Comparison of ENCODE assay signal across 1 cellular context in the genomic region with DNA sequence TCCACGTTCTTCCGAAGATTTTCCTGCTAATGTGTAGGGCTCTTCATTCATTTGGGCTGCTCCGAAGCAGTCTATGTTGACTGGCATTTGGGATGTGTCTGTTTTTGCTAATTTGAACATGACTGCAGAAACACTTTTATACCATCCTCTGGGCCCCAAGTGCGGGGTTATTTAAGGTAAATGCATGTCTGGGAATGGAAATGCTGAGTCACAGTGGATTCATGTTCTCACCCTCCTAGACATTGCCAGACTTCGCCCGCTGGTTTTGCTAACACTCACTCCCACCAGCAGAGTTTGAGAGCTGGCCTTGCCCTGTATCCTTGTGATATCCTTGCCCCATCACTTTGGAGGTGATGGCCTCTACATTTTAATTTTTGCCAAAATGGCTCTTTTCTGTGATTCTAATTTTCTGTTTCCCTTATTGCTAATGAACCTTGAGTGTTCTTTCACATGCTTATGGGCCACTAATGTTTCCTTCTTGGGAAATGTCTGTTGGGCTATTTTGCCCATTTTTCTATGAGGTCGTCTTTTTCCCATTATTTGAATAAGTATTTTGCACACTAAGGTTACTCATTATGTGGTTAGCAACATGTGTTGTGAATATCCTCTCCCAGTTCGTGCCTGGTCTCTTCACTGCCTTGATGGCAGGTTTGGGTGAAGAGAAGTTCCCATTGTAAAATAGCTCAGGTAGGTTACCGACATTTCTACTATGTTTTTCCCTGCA.
A peak's percentile ranks its signal among the peaks of the same experiment; 100 is the strongest.
TF ChIP-seq lines count a peak whose summit lies in the region.

No MANE protein-coding gene starts in this region.

TF ChIP-seq in K562, 482 proteins besides CTCF, POLR2A, EP300 and RAD21 (continued from another document and continues in another):
- TF ChIP-seq, protein P1, sequence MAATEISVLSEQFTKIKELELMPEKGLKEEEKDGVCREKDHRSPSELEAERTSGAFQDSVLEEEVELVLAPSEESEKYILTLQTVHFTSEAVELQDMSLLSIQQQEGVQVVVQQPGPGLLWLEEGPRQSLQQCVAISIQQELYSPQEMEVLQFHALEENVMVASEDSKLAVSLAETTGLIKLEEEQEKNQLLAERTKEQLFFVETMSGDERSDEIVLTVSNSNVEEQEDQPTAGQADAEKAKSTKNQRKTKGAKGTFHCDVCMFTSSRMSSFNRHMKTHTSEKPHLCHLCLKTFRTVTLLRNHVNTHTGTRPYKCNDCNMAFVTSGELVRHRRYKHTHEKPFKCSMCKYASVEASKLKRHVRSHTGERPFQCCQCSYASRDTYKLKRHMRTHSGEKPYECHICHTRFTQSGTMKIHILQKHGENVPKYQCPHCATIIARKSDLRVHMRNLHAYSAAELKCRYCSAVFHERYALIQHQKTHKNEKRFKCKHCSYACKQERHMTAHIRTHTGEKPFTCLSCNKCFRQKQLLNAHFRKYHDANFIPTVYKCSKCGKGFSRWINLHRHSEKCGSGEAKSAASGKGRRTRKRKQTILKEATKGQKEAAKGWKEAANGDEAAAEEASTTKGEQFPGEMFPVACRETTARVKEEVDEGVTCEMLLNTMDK (IDR thresholded peaks at IDR 0.05; ENCODE audit: borderline replicate concordance, insufficient read depth, low read depth, low read length, poor library complexity, severe bottlenecking), result no peak
- TF ChIP-seq ZNF445 (CRISPR knock-in tag; IDR thresholded peaks at IDR 0.05; ENCODE audit: low read depth), result no peak
- peak; percentile 91 for TF ChIP-seq MAFG (tag; conservative IDR thresholded peaks at IDR 0.05)
- TF ChIP-seq ZNF324 (CRISPR knock-in tag; IDR thresholded peaks at IDR 0.05), result no peak
- no peak for TF ChIP-seq GABPB2 (CRISPR knock-in tag; conservative IDR thresholded peaks at IDR 0.05)
- TF ChIP-seq ZNF830 (CRISPR knock-in tag; IDR thresholded peaks at IDR 0.05), result no peak
- TF ChIP-seq, protein P2, sequence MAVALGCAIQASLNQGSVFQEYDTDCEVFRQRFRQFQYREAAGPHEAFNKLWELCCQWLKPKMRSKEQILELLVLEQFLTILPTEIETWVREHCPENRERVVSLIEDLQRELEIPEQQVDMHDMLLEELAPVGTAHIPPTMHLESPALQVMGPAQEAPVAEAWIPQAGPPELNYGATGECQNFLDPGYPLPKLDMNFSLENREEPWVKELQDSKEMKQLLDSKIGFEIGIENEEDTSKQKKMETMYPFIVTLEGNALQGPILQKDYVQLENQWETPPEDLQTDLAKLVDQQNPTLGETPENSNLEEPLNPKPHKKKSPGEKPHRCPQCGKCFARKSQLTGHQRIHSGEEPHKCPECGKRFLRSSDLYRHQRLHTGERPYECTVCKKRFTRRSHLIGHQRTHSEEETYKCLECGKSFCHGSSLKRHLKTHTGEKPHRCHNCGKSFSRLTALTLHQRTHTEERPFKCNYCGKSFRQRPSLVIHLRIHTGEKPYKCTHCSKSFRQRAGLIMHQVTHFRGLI (CRISPR knock-in tag; IDR thresholded peaks at IDR 0.05), result no peak
- no peak for TF ChIP-seq PHF20 (IDR thresholded peaks at IDR 0.05; ENCODE audit: partially characterized antibody)
- TF ChIP-seq TCF7L2 (IDR thresholded peaks at IDR 0.05; ENCODE audit: low read depth, low read length), result no peak
- TF ChIP-seq ZNF23 (CRISPR knock-in tag; IDR thresholded peaks at IDR 0.05), result no peak
- TF ChIP-seq HCFC1 (IDR thresholded peaks at IDR 0.05; ENCODE audit: low read depth, low read length), result no peak
- TF ChIP-seq, protein P3, sequence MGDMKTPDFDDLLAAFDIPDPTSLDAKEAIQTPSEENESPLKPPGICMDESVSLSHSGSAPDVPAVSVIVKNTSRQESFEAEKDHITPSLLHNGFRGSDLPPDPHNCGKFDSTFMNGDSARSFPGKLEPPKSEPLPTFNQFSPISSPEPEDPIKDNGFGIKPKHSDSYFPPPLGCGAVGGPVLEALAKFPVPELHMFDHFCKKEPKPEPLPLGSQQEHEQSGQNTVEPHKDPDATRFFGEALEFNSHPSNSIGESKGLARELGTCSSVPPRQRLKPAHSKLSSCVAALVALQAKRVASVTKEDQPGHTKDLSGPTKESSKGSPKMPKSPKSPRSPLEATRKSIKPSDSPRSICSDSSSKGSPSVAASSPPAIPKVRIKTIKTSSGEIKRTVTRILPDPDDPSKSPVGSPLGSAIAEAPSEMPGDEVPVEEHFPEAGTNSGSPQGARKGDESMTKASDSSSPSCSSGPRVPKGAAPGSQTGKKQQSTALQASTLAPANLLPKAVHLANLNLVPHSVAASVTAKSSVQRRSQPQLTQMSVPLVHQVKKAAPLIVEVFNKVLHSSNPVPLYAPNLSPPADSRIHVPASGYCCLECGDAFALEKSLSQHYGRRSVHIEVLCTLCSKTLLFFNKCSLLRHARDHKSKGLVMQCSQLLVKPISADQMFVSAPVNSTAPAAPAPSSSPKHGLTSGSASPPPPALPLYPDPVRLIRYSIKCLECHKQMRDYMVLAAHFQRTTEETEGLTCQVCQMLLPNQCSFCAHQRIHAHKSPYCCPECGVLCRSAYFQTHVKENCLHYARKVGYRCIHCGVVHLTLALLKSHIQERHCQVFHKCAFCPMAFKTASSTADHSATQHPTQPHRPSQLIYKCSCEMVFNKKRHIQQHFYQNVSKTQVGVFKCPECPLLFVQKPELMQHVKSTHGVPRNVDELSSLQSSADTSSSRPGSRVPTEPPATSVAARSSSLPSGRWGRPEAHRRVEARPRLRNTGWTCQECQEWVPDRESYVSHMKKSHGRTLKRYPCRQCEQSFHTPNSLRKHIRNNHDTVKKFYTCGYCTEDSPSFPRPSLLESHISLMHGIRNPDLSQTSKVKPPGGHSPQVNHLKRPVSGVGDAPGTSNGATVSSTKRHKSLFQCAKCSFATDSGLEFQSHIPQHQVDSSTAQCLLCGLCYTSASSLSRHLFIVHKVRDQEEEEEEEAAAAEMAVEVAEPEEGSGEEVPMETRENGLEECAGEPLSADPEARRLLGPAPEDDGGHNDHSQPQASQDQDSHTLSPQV (IDR thresholded peaks at IDR 0.05), result 0 out of 2 replicates have a peak, but pooled peaks have one; percentile 30
- TF ChIP-seq FOSL1 (tag; conservative IDR thresholded peaks at IDR 0.05), result peak; percentile 51
- TF ChIP-seq, protein P4, sequence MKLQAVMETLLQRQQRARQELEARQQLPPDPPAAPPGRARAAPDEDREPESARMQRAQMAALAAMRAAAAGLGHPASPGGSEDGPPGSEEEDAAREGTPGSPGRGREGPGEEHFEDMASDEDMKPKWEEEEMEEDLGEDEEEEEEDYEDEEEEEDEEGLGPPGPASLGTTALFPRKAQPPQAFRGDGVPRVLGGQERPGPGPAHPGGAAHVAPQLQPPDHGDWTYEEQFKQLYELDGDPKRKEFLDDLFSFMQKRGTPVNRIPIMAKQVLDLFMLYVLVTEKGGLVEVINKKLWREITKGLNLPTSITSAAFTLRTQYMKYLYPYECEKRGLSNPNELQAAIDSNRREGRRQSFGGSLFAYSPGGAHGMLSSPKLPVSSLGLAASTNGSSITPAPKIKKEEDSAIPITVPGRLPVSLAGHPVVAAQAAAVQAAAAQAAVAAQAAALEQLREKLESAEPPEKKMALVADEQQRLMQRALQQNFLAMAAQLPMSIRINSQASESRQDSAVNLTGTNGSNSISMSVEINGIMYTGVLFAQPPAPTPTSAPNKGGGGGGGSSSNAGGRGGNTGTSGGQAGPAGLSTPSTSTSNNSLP (IDR thresholded peaks at IDR 0.05; ENCODE audit: borderline replicate concordance, low read depth, low read length), result no peak
- no peak for TF ChIP-seq ZNF589 (CRISPR knock-in tag; IDR thresholded peaks at IDR 0.05; ENCODE audit: low read depth)
- TF ChIP-seq SMAD1 (IDR thresholded peaks at IDR 0.05; ENCODE audit: low read depth, low read length, partially characterized antibody), result no peak
- TF ChIP-seq RB1 (IDR thresholded peaks at IDR 0.05; ENCODE audit: low read depth), result no peak
- TF ChIP-seq ZNF707 (CRISPR knock-in tag; conservative IDR thresholded peaks at IDR 0.05), result no peak
- TF ChIP-seq, protein P5, sequence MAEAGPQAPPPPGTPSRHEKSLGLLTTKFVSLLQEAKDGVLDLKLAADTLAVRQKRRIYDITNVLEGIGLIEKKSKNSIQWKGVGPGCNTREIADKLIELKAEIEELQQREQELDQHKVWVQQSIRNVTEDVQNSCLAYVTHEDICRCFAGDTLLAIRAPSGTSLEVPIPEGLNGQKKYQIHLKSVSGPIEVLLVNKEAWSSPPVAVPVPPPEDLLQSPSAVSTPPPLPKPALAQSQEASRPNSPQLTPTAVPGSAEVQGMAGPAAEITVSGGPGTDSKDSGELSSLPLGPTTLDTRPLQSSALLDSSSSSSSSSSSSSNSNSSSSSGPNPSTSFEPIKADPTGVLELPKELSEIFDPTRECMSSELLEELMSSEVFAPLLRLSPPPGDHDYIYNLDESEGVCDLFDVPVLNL (CRISPR knock-in tag; IDR thresholded peaks at IDR 0.05; ENCODE audit: low read depth), result no peak
- no peak for TF ChIP-seq EZH2 (IDR thresholded peaks at IDR 0.05; ENCODE audit: borderline replicate concordance, low read depth, low read length)
- TF ChIP-seq CXXC5 (CRISPR knock-in tag; IDR thresholded peaks at IDR 0.05), result no peak
- no peak for TF ChIP-seq RHOXF2B (CRISPR knock-in tag; conservative IDR thresholded peaks at IDR 0.05)
- TF ChIP-seq ZNF507 (tag; conservative IDR thresholded peaks at IDR 0.05), result no peak
- TF ChIP-seq TAF9B (IDR thresholded peaks at IDR 0.05; ENCODE audit: partially characterized antibody), result no peak
- no peak for TF ChIP-seq CTBP1 (IDR thresholded peaks at IDR 0.05; ENCODE audit: borderline replicate concordance)
- TF ChIP-seq, protein P6, sequence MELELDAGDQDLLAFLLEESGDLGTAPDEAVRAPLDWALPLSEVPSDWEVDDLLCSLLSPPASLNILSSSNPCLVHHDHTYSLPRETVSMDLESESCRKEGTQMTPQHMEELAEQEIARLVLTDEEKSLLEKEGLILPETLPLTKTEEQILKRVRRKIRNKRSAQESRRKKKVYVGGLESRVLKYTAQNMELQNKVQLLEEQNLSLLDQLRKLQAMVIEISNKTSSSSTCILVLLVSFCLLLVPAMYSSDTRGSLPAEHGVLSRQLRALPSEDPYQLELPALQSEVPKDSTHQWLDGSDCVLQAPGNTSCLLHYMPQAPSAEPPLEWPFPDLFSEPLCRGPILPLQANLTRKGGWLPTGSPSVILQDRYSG (tag; conservative IDR thresholded peaks at IDR 0.05; ENCODE audit: low read depth), result no peak
- TF ChIP-seq, protein P7, sequence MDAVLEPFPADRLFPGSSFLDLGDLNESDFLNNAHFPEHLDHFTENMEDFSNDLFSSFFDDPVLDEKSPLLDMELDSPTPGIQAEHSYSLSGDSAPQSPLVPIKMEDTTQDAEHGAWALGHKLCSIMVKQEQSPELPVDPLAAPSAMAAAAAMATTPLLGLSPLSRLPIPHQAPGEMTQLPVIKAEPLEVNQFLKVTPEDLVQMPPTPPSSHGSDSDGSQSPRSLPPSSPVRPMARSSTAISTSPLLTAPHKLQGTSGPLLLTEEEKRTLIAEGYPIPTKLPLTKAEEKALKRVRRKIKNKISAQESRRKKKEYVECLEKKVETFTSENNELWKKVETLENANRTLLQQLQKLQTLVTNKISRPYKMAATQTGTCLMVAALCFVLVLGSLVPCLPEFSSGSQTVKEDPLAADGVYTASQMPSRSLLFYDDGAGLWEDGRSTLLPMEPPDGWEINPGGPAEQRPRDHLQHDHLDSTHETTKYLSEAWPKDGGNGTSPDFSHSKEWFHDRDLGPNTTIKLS (IDR thresholded peaks at IDR 0.05; ENCODE audit: borderline replicate concordance, low read depth), result no peak
- peak; percentile 51 for TF ChIP-seq L3MBTL2 (IDR thresholded peaks at IDR 0.05)
- TF ChIP-seq, protein P8, sequence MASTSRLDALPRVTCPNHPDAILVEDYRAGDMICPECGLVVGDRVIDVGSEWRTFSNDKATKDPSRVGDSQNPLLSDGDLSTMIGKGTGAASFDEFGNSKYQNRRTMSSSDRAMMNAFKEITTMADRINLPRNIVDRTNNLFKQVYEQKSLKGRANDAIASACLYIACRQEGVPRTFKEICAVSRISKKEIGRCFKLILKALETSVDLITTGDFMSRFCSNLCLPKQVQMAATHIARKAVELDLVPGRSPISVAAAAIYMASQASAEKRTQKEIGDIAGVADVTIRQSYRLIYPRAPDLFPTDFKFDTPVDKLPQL (IDR thresholded peaks at IDR 0.05; ENCODE audit: extremely low read depth, insufficient read length), result no peak
- no peak for TF ChIP-seq ZFP30 (CRISPR knock-in tag; IDR thresholded peaks at IDR 0.05; ENCODE audit: borderline replicate concordance)
- TF ChIP-seq, protein P9, sequence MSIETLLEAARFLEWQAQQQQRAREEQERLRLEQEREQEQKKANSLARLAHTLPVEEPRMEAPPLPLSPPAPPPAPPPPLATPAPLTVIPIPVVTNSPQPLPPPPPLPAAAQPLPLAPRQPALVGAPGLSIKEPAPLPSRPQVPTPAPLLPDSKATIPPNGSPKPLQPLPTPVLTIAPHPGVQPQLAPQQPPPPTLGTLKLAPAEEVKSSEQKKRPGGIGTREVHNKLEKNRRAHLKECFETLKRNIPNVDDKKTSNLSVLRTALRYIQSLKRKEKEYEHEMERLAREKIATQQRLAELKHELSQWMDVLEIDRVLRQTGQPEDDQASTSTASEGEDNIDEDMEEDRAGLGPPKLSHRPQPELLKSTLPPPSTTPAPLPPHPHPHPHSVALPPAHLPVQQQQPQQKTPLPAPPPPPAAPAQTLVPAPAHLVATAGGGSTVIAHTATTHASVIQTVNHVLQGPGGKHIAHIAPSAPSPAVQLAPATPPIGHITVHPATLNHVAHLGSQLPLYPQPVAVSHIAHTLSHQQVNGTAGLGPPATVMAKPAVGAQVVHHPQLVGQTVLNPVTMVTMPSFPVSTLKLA (conservative IDR thresholded peaks at IDR 0.05), result no peak
- no peak for TF ChIP-seq ZNF780A (CRISPR knock-in tag; IDR thresholded peaks at IDR 0.05)
- no peak for TF ChIP-seq NBN (IDR thresholded peaks at IDR 0.05; ENCODE audit: low read depth)
- TF ChIP-seq COPS2 (conservative IDR thresholded peaks at IDR 0.05), result no peak
- no peak for TF ChIP-seq RBBP5 (IDR thresholded peaks at IDR 0.05; ENCODE audit: borderline replicate concordance, insufficient read depth, low read length, poor library complexity, severe bottlenecking)
- no peak for TF ChIP-seq SOX6 (IDR thresholded peaks at IDR 0.05)
- TF ChIP-seq NFE2 (IDR thresholded peaks at IDR 0.05; ENCODE audit: low read depth), result peak; percentile 92
- TF ChIP-seq, protein P10, sequence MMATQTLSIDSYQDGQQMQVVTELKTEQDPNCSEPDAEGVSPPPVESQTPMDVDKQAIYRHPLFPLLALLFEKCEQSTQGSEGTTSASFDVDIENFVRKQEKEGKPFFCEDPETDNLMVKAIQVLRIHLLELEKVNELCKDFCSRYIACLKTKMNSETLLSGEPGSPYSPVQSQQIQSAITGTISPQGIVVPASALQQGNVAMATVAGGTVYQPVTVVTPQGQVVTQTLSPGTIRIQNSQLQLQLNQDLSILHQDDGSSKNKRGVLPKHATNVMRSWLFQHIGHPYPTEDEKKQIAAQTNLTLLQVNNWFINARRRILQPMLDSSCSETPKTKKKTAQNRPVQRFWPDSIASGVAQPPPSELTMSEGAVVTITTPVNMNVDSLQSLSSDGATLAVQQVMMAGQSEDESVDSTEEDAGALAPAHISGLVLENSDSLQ (IDR thresholded peaks at IDR 0.05), result no peak
- no peak for TF ChIP-seq SAFB2 (IDR thresholded peaks at IDR 0.05; ENCODE audit: borderline replicate concordance, low read depth, low read length, severe bottlenecking)
- TF ChIP-seq SRSF9 (IDR thresholded peaks at IDR 0.05; ENCODE audit: borderline replicate concordance, low read depth, low read length), result no peak
- no peak for TF ChIP-seq SLC30A9 (CRISPR knock-in tag; IDR thresholded peaks at IDR 0.05)
- no peak for TF ChIP-seq DACH1 (IDR thresholded peaks at IDR 0.05; ENCODE audit: partially characterized antibody)
- no peak for TF ChIP-seq GABPA (tag; conservative IDR thresholded peaks at IDR 0.05; ENCODE audit: low read depth)
